9 cellular contexts compared by ENCODE assay signal in genomic region chr6:143592335-143592734, GRCh38.
A peak's percentile ranks its signal among the peaks of the same experiment; 100 is the strongest.
DNase-seq lines count a peak whose midpoint lies in the region; ATAC-seq, FAIRE-seq and TF ChIP-seq lines count a peak whose summit lies in the region.
"Had no signal": no experiment of that assay in that cellular context is flagged by ENCODE, and none has a peak within 500 bp of the region (broad histone marks: within the 10 kb centered on the region; RNA-seq: fewer than 3 reads in every experiment).

No MANE protein-coding gene starts in this region.

- no peaks in the 10 kb centered on the region for H3K36me3 ChIP-seq in OCI-LY3 (replicated peaks; ENCODE audit: low read depth, low read length)

- H3K79me2 ChIP-seq in OCI-LY3 (ENCODE audit: low read length) = no peaks in the 10 kb centered on the region

- TF ChIP-seq CTCF in A549 (IDR thresholded peaks at IDR 0.05) = peak; percentile 8; the same call in 1 of the 3 replicates
- peak; percentile 32; the same call in 1 of the 2 replicates for TF ChIP-seq CTCF in GM12874 (IDR thresholded peaks at IDR 0.05; ENCODE audit: insufficient read depth, low read depth, low read length)
- peak; percentile 47 for TF ChIP-seq CTCF in OCI-LY3 (IDR thresholded peaks at IDR 0.05; ENCODE audit: low read depth, low read length)
- peak; percentile 41 for TF ChIP-seq CTCF in fibroblast of villous mesenchyme (IDR thresholded peaks at IDR 0.05; ENCODE audit: insufficient read depth, low read depth, low read length)

- H3K27me3 ChIP-seq in OCI-LY3 (ENCODE audit: low read depth, low read length) = no peaks in the 10 kb centered on the region

- H3K4me1 ChIP-seq in A549 (no peaks in the 10 kb centered on the region), OCI-LY3 (ENCODE audit: low read length) (no peaks in the 10 kb centered on the region)

- H3K4me3 ChIP-seq in A549 (no peak overlapping the region), OCI-LY3 (ENCODE audit: low read length) (no peak overlapping the region), fibroblast of villous mesenchyme (ENCODE audit: low read depth, low read length) (no peak overlapping the region)

- TF ChIP-seq POLR2A in A549 (IDR thresholded peaks at IDR 0.05; ENCODE audit: low read length) (no peak), GM12891 (IDR thresholded peaks at IDR 0.05; ENCODE audit: low read depth, low read length) (no peak)

- H4K20me1 ChIP-seq in OCI-LY3 (ENCODE audit: insufficient read depth, low read length) = no peaks in the 10 kb centered on the region

- ATAC-seq in A549 = peak in 1 of 2 experiments; percentile 57; a peak in 2 of 6 replicates
- ATAC-seq in HG03460 (IDR thresholded peaks at IDR 0.05; ENCODE audit: unreplicated experiment) = no peak
- ATAC-seq: left ventricle myocardium superior had no signal

- H2AFZ ChIP-seq in OCI-LY3 (ENCODE audit: low read depth, low read length) = no peak overlapping the region

- DNase-seq in A549 (ENCODE audit: low read depth in 1 of 2, low spot score in 1 of 2) (peak; percentile 3 to 19), fibroblast of villous mesenchyme (ENCODE audit: low read depth) (peak; percentile 13), AG08396 (ENCODE audit: low spot score) (no peak), GM12891 (ENCODE audit: insufficient read length, low spot score) (no peak)
- DNase-seq in activated CD4-positive, alpha-beta T cell treated with anti-CD3 and anti-CD28 coated beads for 1 hour = no peak
- DNase-seq: left ventricle myocardium superior had no signal

- WGBS in A549 (ENCODE audit: missing lambda C conversion rate) = 61% methylated on average over 6 of the region's 6 CpGs

- TF ChIP-seq RAD21 in A549 (conservative IDR thresholded peaks at IDR 0.05 in 1 of 2, IDR thresholded peaks at IDR 0.05 in 1 of 2) = peak in 1 of 2 experiments; percentile 19; a peak in 1 of 5 replicates

- no peak for FAIRE-seq in A549 (lab: Jason Lieb, UNC)
- no peak for FAIRE-seq in GM12891 (lab: Jason Lieb, UNC)

- H3K9ac ChIP-seq in OCI-LY3 (ENCODE audit: low read length) = no peak overlapping the region

- H3K9me3 ChIP-seq in A549 = no peaks in the 10 kb centered on the region
- no peaks in the 10 kb centered on the region for H3K9me3 ChIP-seq in OCI-LY3 (ENCODE audit: insufficient read depth, low read length)

- no peak for TF ChIP-seq EP300 in A549 (IDR thresholded peaks at IDR 0.05)

- H3K4me2 ChIP-seq in A549 (no peak overlapping the region), OCI-LY3 (ENCODE audit: low read length) (no peak overlapping the region)

- H3K27ac ChIP-seq in A549 (no peak overlapping the region), OCI-LY3 (ENCODE audit: low read length) (no peak overlapping the region)

- CTCF ChIA-PET in A549 (lab: Yijun Ruan, JAX) = interaction anchor here (0.7 to 1.5 kb wide), 3 partner anchors 10 to 11 kb away, joined by 3 read pairs; no protein-coding TSS in a partner anchor

- POLR2A ChIA-PET in A549 (lab: Yijun Ruan, JAX) = no interaction called here

TF ChIP-seq in A549, 52 proteins besides CTCF, POLR2A, EP300 and RAD21:
- TF ChIP-seq EHF (CRISPR knock-in tag; IDR thresholded peaks at IDR 0.05) (no peak), CBX2 (IDR thresholded peaks at IDR 0.05; ENCODE audit: borderline replicate concordance, low read depth) (no peak), RARB (CRISPR knock-in tag; IDR thresholded peaks at IDR 0.05) (no peak)
TF ChIP-seq in A549: peak in this region for 0.

TF ChIP-seq in GM12891, 5 proteins besides CTCF, POLR2A, EP300 and RAD21:
- TF ChIP-seq TAF1 (IDR thresholded peaks at IDR 0.05; ENCODE audit: low read depth, low read length) (no peak), SPI1 (IDR thresholded peaks at IDR 0.05; ENCODE audit: low read depth, low read length) (no peak), POU2F2 (IDR thresholded peaks at IDR 0.05; ENCODE audit: low read depth, low read length) (no peak), POLR2AphosphoS5 (IDR thresholded peaks at IDR 0.05; ENCODE audit: low read depth, low read length) (no peak), PAX5 (IDR thresholded peaks at IDR 0.05; ENCODE audit: insufficient read depth, low read length, severe bottlenecking) (no peak)

Comparison
In these comparisons a context has a peak if more than half of its experiments do, and no peak if none do; other contexts are left out.
1. DNase-seq: peak in A549 (2 of 2) and fibroblast of villous mesenchyme (single experiment); none in AG08396 (single experiment), GM12891 (single experiment) and activated CD4-positive, alpha-beta T cell treated with anti-CD3 and anti-CD28 coated beads for 1 hour (single experiment).
2. Peak in every context shown above with its lines, with median percentiles within 50 percentile points of each other: CTCF ChIP-seq.